ENCODE assay signal across 16 cellular contexts in genomic region chr6:28736121-28736520, GRCh38.
A peak's percentile ranks its signal among the peaks of the same experiment; 100 is the strongest.
DNase-seq lines count a peak whose midpoint lies in the region; ATAC-seq and TF ChIP-seq lines count a peak whose summit lies in the region.
"Had no signal": no experiment of that assay in that cellular context is flagged by ENCODE, and none has a peak within 500 bp of the region (broad histone marks: within the 10 kb centered on the region; RNA-seq: fewer than 3 reads in every experiment).

No MANE protein-coding gene starts in this region.

- no peaks in the 10 kb centered on the region for H4K20me1 ChIP-seq in PC-9 (ENCODE audit: insufficient read depth)

- H3K4me1 ChIP-seq in ES-I3 (ENCODE audit: insufficient read depth, low read length) (peaks cover 4% of the 10 kb centered on the region; the same call in 1 of the 2 replicates), HUES48 (ENCODE audit: control insufficient read depth, insufficient read depth, low read length) (peaks cover 13% of the 10 kb centered on the region; the same call in 1 of the 2 replicates), PC-9 (replicated peaks; ENCODE audit: insufficient read depth) (no peaks in the 10 kb centered on the region; the same call in 1 of the 2 replicates), iPS-20b (ENCODE audit: insufficient read depth, low read length) (peaks cover 2% of the 10 kb centered on the region; the same call in 1 of the 2 replicates)
- H3K4me1 ChIP-seq: BE2C had no signal

- H3K36me3 ChIP-seq in ES-I3 (ENCODE audit: insufficient read depth, low read length), result no peaks in the 10 kb centered on the region
- H3K36me3 ChIP-seq in HUES48 (ENCODE audit: control insufficient read depth, insufficient read depth, low read length), result no peaks in the 10 kb centered on the region
- H3K36me3 ChIP-seq in PC-9 (ENCODE audit: low read depth), result no peaks in the 10 kb centered on the region
- H3K36me3 ChIP-seq in iPS-20b (ENCODE audit: insufficient read depth, low read depth, low read length), result no peaks in the 10 kb centered on the region
- H3K36me3 ChIP-seq: BE2C had no signal

- TF ChIP-seq CTCF in PC-9 (conservative IDR thresholded peaks at IDR 0.05), result no peak

- H3K9me2 ChIP-seq in PC-9 (ENCODE audit: insufficient read depth), result no peaks in the 10 kb centered on the region

- H3K9me3 ChIP-seq in ES-I3 (ENCODE audit: control insufficient read depth, insufficient read depth, low read length), result no peaks in the 10 kb centered on the region
- H3K9me3 ChIP-seq in HUES48 (ENCODE audit: control insufficient read depth, insufficient read depth, low read length), result no peaks in the 10 kb centered on the region
- no peaks in the 10 kb centered on the region for H3K9me3 ChIP-seq in PC-9 (ENCODE audit: insufficient read depth, low read depth)
- no peaks in the 10 kb centered on the region for H3K9me3 ChIP-seq in iPS-20b (ENCODE audit: insufficient read depth, low read depth, low read length)
- H3K9me3 ChIP-seq: BE2C had no signal

- intact Hi-C loops in PC-9 (cut with micrococcal nuclease; ENCODE audit: unreplicated experiment), result no loop called here

- CTCF ChIA-PET in PC-9 (lab: Charles Lee), result no interaction called here

- no peak for ATAC-seq in GM21515 (IDR thresholded peaks at IDR 0.05; ENCODE audit: unreplicated experiment)
- no peak for ATAC-seq in GM18858 (IDR thresholded peaks at IDR 0.05; ENCODE audit: unreplicated experiment)

- DNase-seq in PC-9 (no peak), NCI-H2227 treated with DMSO at 0.1 percent for 48 hours (lab: John Stamatoyannopoulos, UW) (no peak)
- DNase-seq: BE2C; CD4-positive, alpha-beta memory T cell; DND-41; Kasumi-1; NCI-H1417 treated with DMSO at 0.1 percent for 48 hours; NCI-H2029; NCI-H2171 treated with DMSO at 0.1 percent for 48 hours; NCI-H510A treated with DMSO at 0.1 percent for 48 hours had no signal

- peak overlapping the region; percentile 71; the same call in 1 of the 2 replicates for H3K9ac ChIP-seq in ES-I3 (ENCODE audit: low read depth, low read length)
- no peak overlapping the region for H3K9ac ChIP-seq in HUES48 (ENCODE audit: low read depth, low read length)
- no peak overlapping the region for H3K9ac ChIP-seq in iPS-20b (ENCODE audit: low read depth, low read length)

- no peak overlapping the region for H3K27ac ChIP-seq in HUES48 (ENCODE audit: low read depth, low read length)
- H3K27ac ChIP-seq in PC-9, result no peak overlapping the region
- no peak overlapping the region for H3K27ac ChIP-seq in iPS-20b (ENCODE audit: low read length)
- H3K27ac ChIP-seq: HL-60 had no signal

- H3K4me3 ChIP-seq in HUES48 (ENCODE audit: low read depth, low read length) (peak overlapping the region; percentile 63), PC-9 (no peak overlapping the region), iPS-20b (ENCODE audit: low read length) (peak overlapping the region; percentile 67)

- H2AFZ ChIP-seq in PC-9, result no peak overlapping the region; the same call in 1 of the 2 replicates

- POLR2A ChIA-PET in PC-9 (lab: Charles Lee; ENCODE audit: unreplicated experiment), result no interaction called here

- H3K79me2 ChIP-seq in PC-9 (ENCODE audit: low read depth), result no peaks in the 10 kb centered on the region

- peak overlapping the region; percentile 66 for H3K4me2 ChIP-seq in PC-9

- H3K27me3 ChIP-seq in HUES48 (ENCODE audit: control insufficient read depth, insufficient read depth, low read length) (peaks cover 62% of the 10 kb centered on the region), PC-9 (ENCODE audit: insufficient read depth, low read depth) (peaks cover 14% of the 10 kb centered on the region), iPS-20b (ENCODE audit: insufficient read depth, low read length) (peaks cover 98% of the 10 kb centered on the region)

- no TSS peak for BruUV-seq in PC-9 (replicated peaks; lab: Mats Ljungman, UMichigan)

- H3F3A ChIP-seq in PC-9 (ENCODE audit: insufficient read depth, low read depth), result peaks cover under 1% of the 10 kb centered on the region; the same call in 1 of the 2 replicates
